26 cellular contexts compared by ENCODE assay signal in genomic region chr12:1839956-1840550, GRCh38. TPM values are rescaled to one million over a fixed set of nuclear protein-coding genes. Genes with fewer than 3 reads are reported as not detected.
DNase-seq lines count a peak whose midpoint lies in the region; ATAC-seq and TF ChIP-seq lines count a peak whose summit lies in the region.
"Had no signal": no experiment of that assay in that cellular context is flagged by ENCODE, and none has a peak within 500 bp of the region (broad histone marks: within the 10 kb centered on the region; RNA-seq: fewer than 3 reads in every experiment).

No MANE protein-coding gene starts in this region.

- peaks cover 6% of the 10 kb centered on the region for H3K4me1 ChIP-seq in neural progenitor cell
- H3K4me1 ChIP-seq: gastroesophageal sphincter, tibial artery had no signal

- H3K27me3 ChIP-seq in neural progenitor cell = peaks cover 9% of the 10 kb centered on the region
- H3K27me3 ChIP-seq: BE2C, hepatocyte had no signal

- H3K27ac Mint-ChIP-seq in neural progenitor cell = peak overlapping the region; percentile 74
- H3K27ac Mint-ChIP-seq: activated T-cell treated with anti-CD3 and anti-CD28 coated beads, Interleukin-2, amount 50 U/mL, for 72 hours had no signal

- no peaks in the 10 kb centered on the region for H3K79me2 ChIP-seq in neural progenitor cell (ENCODE audit: low read depth)
- H3K79me2 ChIP-seq: hepatocyte had no signal

- no peak overlapping the region for H3K4me2 ChIP-seq in neural progenitor cell
- H3K4me2 ChIP-seq: hepatocyte, smooth muscle cell had no signal

- H3K9me3 ChIP-seq in neural progenitor cell (ENCODE audit: low read depth) = no peaks in the 10 kb centered on the region
- H3K9me3 ChIP-seq: BE2C, gastroesophageal sphincter, tibial artery had no signal

- H4K20me1 ChIP-seq in neural progenitor cell (ENCODE audit: low read depth) = no peaks in the 10 kb centered on the region

- H3K4me3 ChIP-seq in NB4 (ENCODE audit: low read depth, low read length) = no peak overlapping the region
- H3K4me3 ChIP-seq in neural progenitor cell = no peak overlapping the region
- H3K4me3 ChIP-seq: gastroesophageal sphincter, hepatocyte, smooth muscle cell, tibial artery had no signal

- no peak overlapping the region for H2AFZ ChIP-seq in neural progenitor cell (replicated peaks)
- H2AFZ ChIP-seq: hepatocyte had no signal

- peaks cover 13% of the 10 kb centered on the region for H3K27me3 Mint-ChIP-seq in neural progenitor cell (ENCODE audit: insufficient read depth, low read depth)

- TF ChIP-seq POLR2A in NB4 (IDR thresholded peaks at IDR 0.05; ENCODE audit: extremely low read depth, insufficient read length) = no peak

- H3K9me3 Mint-ChIP-seq in neural progenitor cell = no peaks in the 10 kb centered on the region
- H3K9me3 Mint-ChIP-seq: activated T-cell treated with anti-CD3 and anti-CD28 coated beads, Interleukin-2, amount 50 U/mL, for 72 hours had no signal

- H3F3A ChIP-seq in neural progenitor cell (ENCODE audit: low read depth) = no peaks in the 10 kb centered on the region

- H3K4me3 Mint-ChIP-seq in neural progenitor cell = no peak overlapping the region
- H3K4me3 Mint-ChIP-seq: activated T-cell treated with anti-CD3 and anti-CD28 coated beads, Interleukin-2, amount 50 U/mL, for 72 hours had no signal

- TF ChIP-seq CTCF in NB4 (IDR thresholded peaks at IDR 0.05; ENCODE audit: low read depth, low read length) = no peak
- TF ChIP-seq CTCF in VCaP (conservative IDR thresholded peaks at IDR 0.05) = no peak
- TF ChIP-seq CTCF in neural progenitor cell (IDR thresholded peaks at IDR 0.05) = no peak

- ATAC-seq in HG03442 (IDR thresholded peaks at IDR 0.05; ENCODE audit: unreplicated experiment) = no peak
- ATAC-seq: activated T-cell treated with anti-CD3 and anti-CD28 coated beads, Interleukin-2, amount 50 U/mL, for 72 hours; gastroesophageal sphincter; left lobe of liver had no signal

- DNase-seq in NCI-H748 (lab: John Stamatoyannopoulos, UW; ENCODE audit: unreplicated experiment) (peak; percentile 26), NCI-H748 treated with DMSO at 0.1 percent for 48 hours (lab: John Stamatoyannopoulos, UW) (no peak), NB4 (ENCODE audit: low read depth) (peak; percentile 73), neural progenitor cell (ENCODE audit: low spot score) (no peak), NCI-H187 treated with DMSO at 0.1 percent for 48 hours (lab: John Stamatoyannopoulos, UW) (no peak)
- DNase-seq in activated CD4-positive, alpha-beta T cell treated with anti-CD3 and anti-CD28 coated beads for 48 hours = no peak
- DNase-seq: activated CD4-positive, alpha-beta T cell treated with anti-CD3 and anti-CD28 coated beads, Interleukin-2, amount 50 U/mL, for 4 hours; activated naive CD4-positive, alpha-beta T cell treated with Interleukin-2 at 50 U/mL for 16 hours; activated T-cell treated with anti-CD3 and anti-CD28 coated beads, Interleukin-2, amount 50 U/mL, for 72 hours; BE2C; dermis blood vessel endothelial cell; HCEC 1CT; KG1; mesenchymal stem cell; NCI-H2227 treated with DMSO at 0.1 percent for 48 hours; SHP77; stimulated activated CD4-positive, alpha-beta T cell treated with anti-CD3 and anti-CD28 coated beads, Interleukin-1b, Interleukin-23, amount 100 ng/mL, for 48 hours; SW 1271; T-helper 9 cell; tibial artery had no signal

- H3K4me1 Mint-ChIP-seq in neural progenitor cell = peaks cover 78% of the 10 kb centered on the region

- no peaks in the 10 kb centered on the region for H3K36me3 ChIP-seq in neural progenitor cell
- H3K36me3 ChIP-seq: BE2C, gastroesophageal sphincter, tibial artery had no signal

- peak overlapping the region; percentile 70 for H3K27ac ChIP-seq in VCaP
- H3K27ac ChIP-seq in neural progenitor cell = no peak overlapping the region
- H3K27ac ChIP-seq: gastroesophageal sphincter, hepatocyte, tibial artery had no signal

- no peak overlapping the region for H3K9ac ChIP-seq in neural progenitor cell

- no peaks in the 10 kb centered on the region for H3K36me3 Mint-ChIP-seq in neural progenitor cell

RNA-seq across cellular contexts. Expression of gene LRTM2, which starts 19.7 kb away (rescaled TPM):
- total RNA-seq in neural progenitor cell (ENCODE audit: low replicate concordance) = 0.09 TPM in 1 of 2 replicates, not detected in the other
- total RNA-seq: dermis blood vessel endothelial cell, gastroesophageal sphincter, hepatocyte, left lobe of liver, smooth muscle cell had no signal

Comparison
In these comparisons a context has a peak if more than half of its experiments do, and no peak if none do; other contexts are left out.
1. DNase-seq: peak in NCI-H748 (single experiment) and NB4 (single experiment); none in NCI-H748 treated with DMSO at 0.1 percent for 48 hours (single experiment), neural progenitor cell (single experiment), NCI-H187 treated with DMSO at 0.1 percent for 48 hours (single experiment) and activated CD4-positive, alpha-beta T cell treated with anti-CD3 and anti-CD28 coated beads for 48 hours (single experiment).